Comparison of ENCODE assay signal across 8 cellular contexts in the genomic region with DNA sequence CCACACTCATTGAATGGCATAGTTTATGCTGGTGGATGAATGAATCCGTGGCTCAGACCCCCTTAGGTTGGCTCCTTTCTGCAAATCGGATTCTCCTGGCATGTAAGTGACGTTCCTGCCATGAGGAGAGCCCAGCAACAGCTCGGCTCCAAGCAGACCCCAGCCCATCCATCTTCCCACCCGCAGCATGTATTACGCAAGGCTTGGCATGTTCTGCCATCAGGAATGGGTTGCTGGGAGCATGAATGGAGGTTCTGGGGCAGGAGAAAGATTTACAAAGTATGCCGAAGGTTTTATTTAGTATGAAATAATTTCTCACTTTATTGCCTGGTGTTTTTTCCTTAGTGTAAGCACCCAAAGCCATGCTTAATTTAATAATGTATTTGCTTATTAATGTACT.
"Had no signal": no experiment of that assay in that cellular context is flagged by ENCODE, and none has a peak within 500 bp of the region (broad histone marks: within the 10 kb centered on the region; RNA-seq: fewer than 3 reads in every experiment).

No MANE protein-coding gene starts in this region.

- ATAC-seq: GM12878 had no signal

- H3K4me3 ChIP-seq: GM12878 had no signal

- DNase-seq: GDM1, GF-D8 had no signal

- FAIRE-seq: G401.6, GM12878, GM12891, GM12892, GM18507, GM19239 had no signal
